13 cellular contexts compared by ENCODE assay signal in genomic region chr2:9288681-9289338, GRCh38.
DNase-seq lines count a peak whose midpoint lies in the region; ATAC-seq and TF ChIP-seq lines count a peak whose summit lies in the region.
"Had no signal": no experiment of that assay in that cellular context is flagged by ENCODE, and none has a peak within 500 bp of the region (broad histone marks: within the 10 kb centered on the region; RNA-seq: fewer than 3 reads in every experiment).

No MANE protein-coding gene starts in this region.

- no peak overlapping the region for H3K4ac ChIP-seq in trophoblast cell (ENCODE audit: low read depth, low read length)
- H3K4ac ChIP-seq in H9 (ENCODE audit: low read depth, low read length), result no peak overlapping the region

- no peak overlapping the region for H3K56ac ChIP-seq in H9 (ENCODE audit: insufficient read length, low read depth, low read length)

- H2AK5ac ChIP-seq in trophoblast cell (ENCODE audit: low read length) (no peak overlapping the region), H9 (ENCODE audit: insufficient read length, low read length) (no peak overlapping the region)

- no peak overlapping the region for H3K9ac ChIP-seq in trophoblast cell (ENCODE audit: low read length)
- no peak overlapping the region for H3K9ac ChIP-seq in H9 (ENCODE audit: extremely low read depth, insufficient read length, low read length)

- H3K9me3 ChIP-seq in trophoblast cell (ENCODE audit: insufficient read depth, low read depth, low read length) (no peaks in the 10 kb centered on the region), H9 (ENCODE audit: control insufficient read depth, low read depth, low read length) (no peaks in the 10 kb centered on the region)

- no peaks in the 10 kb centered on the region for H3K23me2 ChIP-seq in H9 (ENCODE audit: insufficient read length, low read depth, low read length, poor library complexity, severe bottlenecking)

- H3K27me3 ChIP-seq in trophoblast cell (ENCODE audit: insufficient read depth, low read length) (no peaks in the 10 kb centered on the region), H9 (ENCODE audit: insufficient read depth, low read length) (no peaks in the 10 kb centered on the region)

- H2AFZ ChIP-seq in trophoblast cell (ENCODE audit: insufficient read depth, low read length, poor library complexity), result no peak overlapping the region
- H2AFZ ChIP-seq in H9 (ENCODE audit: low read length), result no peak overlapping the region

- H3K14ac ChIP-seq in trophoblast cell (ENCODE audit: low read length), result no peak overlapping the region
- no peak overlapping the region for H3K14ac ChIP-seq in H9 (ENCODE audit: insufficient read depth, low read length)

- no peak overlapping the region for H4K8ac ChIP-seq in trophoblast cell (ENCODE audit: low read depth, low read length)
- no peak overlapping the region for H4K8ac ChIP-seq in H9 (replicated peaks; ENCODE audit: insufficient read length, low read depth, low read length)

- no peak overlapping the region for H4K12ac ChIP-seq in trophoblast cell (ENCODE audit: low read depth, low read length)

- no peak for ATAC-seq in activated T-cell treated with anti-CD3 and anti-CD28 coated beads, Interleukin-2, amount 50 U/mL, for 72 hours (replicated peaks in 1 of 2)

- no peak overlapping the region for H4K5ac ChIP-seq in H9 (ENCODE audit: insufficient read length, low read depth, low read length)

- peaks cover 0 to 2% of the 10 kb centered on the region in 2 experiments for H3K36me3 ChIP-seq in trophoblast cell (ENCODE audit: control insufficient read depth in 1 of 2, insufficient read depth in 2 of 2, low read length in 2 of 2)

- H3K36me3 Mint-ChIP-seq in activated T-cell treated with anti-CD3 and anti-CD28 coated beads, Interleukin-2, amount 50 U/mL, for 72 hours (ENCODE audit: insufficient read depth in 2 of 2), result no peaks in the 10 kb centered on the region
- H3K36me3 Mint-ChIP-seq in activated naive CD8-positive, alpha-beta T cell treated with anti-CD3 and anti-CD28 coated beads for 36 hours, result no peaks in the 10 kb centered on the region
- H3K36me3 Mint-ChIP-seq in activated naive CD4-positive, alpha-beta T cell treated with anti-CD3 and anti-CD28 coated beads for 36 hours (ENCODE audit: low read depth), result no peaks in the 10 kb centered on the region
- peaks cover 0 to 14% (median 0%) of the 10 kb centered on the region in 3 experiments; a peak in 4 of 7 replicates for H3K36me3 Mint-ChIP-seq in H9 (ENCODE audit: insufficient read depth in 1 of 3, low read depth in 3 of 3)

- H3K79me1 ChIP-seq in trophoblast cell (ENCODE audit: low read length) (peaks cover 19% of the 10 kb centered on the region), H9 (ENCODE audit: insufficient read depth, low read depth, low read length, poor library complexity, severe bottlenecking) (no peaks in the 10 kb centered on the region)

- H3K18ac ChIP-seq in trophoblast cell (ENCODE audit: low read length) (no peak overlapping the region), H9 (ENCODE audit: insufficient read length, low read depth, low read length) (no peak overlapping the region)

- H4K91ac ChIP-seq in trophoblast cell (ENCODE audit: low read depth, low read length) (peak overlapping the region; percentile 29), H9 (ENCODE audit: insufficient read length, low read depth, low read length) (no peak overlapping the region)

- H3T11ph ChIP-seq in H9 (ENCODE audit: low read length), result no peak overlapping the region

- CTCF ChIA-PET in RWPE1 (lab: Yijun Ruan, JAX), result interaction anchor here (0.6 to 1.2 kb wide), 2 partner anchors 45 to 146 kb away, joined by 3 to 6 read pairs; no protein-coding TSS in a partner anchor
- CTCF ChIA-PET in activated naive CD4-positive, alpha-beta T cell treated with anti-CD3 and anti-CD28 coated beads for 36 hours (lab: Charles Lee), result no interaction called here

- no peak overlapping the region for H3K4me3 ChIP-seq in trophoblast cell (ENCODE audit: low read depth, low read length)
- H3K4me3 ChIP-seq: lung had no signal

- H2BK120ac ChIP-seq in trophoblast cell (ENCODE audit: insufficient read depth, low read length, poor library complexity), result no peak overlapping the region
- H2BK120ac ChIP-seq in H9 (ENCODE audit: low read depth, low read length, poor library complexity, severe bottlenecking), result no peak overlapping the region

- no peak overlapping the region for H3K4me3 Mint-ChIP-seq in activated T-cell treated with anti-CD3 and anti-CD28 coated beads, Interleukin-2, amount 50 U/mL, for 72 hours
- H3K4me3 Mint-ChIP-seq in activated naive CD8-positive, alpha-beta T cell treated with anti-CD3 and anti-CD28 coated beads for 36 hours, result no peak overlapping the region
- H3K4me3 Mint-ChIP-seq in activated naive CD4-positive, alpha-beta T cell treated with anti-CD3 and anti-CD28 coated beads for 36 hours, result no peak overlapping the region
- H3K4me3 Mint-ChIP-seq in H9, result 0 out of 5 replicates have a peak overlapping the region, but pooled peaks of 1 of the 2 experiments have one; percentile 5

- no peaks in the 10 kb centered on the region for H4K20me1 ChIP-seq in H9 (ENCODE audit: control insufficient read depth, insufficient read depth, insufficient read length)

- peak; percentile 27 for DNase-seq in GM04503 (ENCODE audit: low read depth)
- DNase-seq in RWPE1 (ENCODE audit: low spot score), result no peak
- peak; percentile 33 for DNase-seq in fibroblast of gingiva (ENCODE audit: low read depth)
- DNase-seq in trophoblast cell, result no peak
- DNase-seq in activated T-cell treated with anti-CD3 and anti-CD28 coated beads, Interleukin-2, amount 50 U/mL, for 72 hours, result no peak
- no peak for DNase-seq in activated naive CD8-positive, alpha-beta T cell treated with anti-CD3 and anti-CD28 coated beads for 36 hours
- DNase-seq in activated naive CD4-positive, alpha-beta T cell treated with anti-CD3 and anti-CD28 coated beads for 36 hours, result no peak
- DNase-seq in H9, result no peak
- DNase-seq: amygdala; effector CD4-positive, alpha-beta T cell; head of caudate nucleus; substantia nigra had no signal

- no peak overlapping the region for H2BK15ac ChIP-seq in H9 (ENCODE audit: low read depth, low read length)

- WGBS in trophoblast cell (ENCODE audit: extremely low coverage, insufficient coverage, insufficient read length), result no CpG with 5 or more reads among the region's 5 CpGs
- no CpG with 5 or more reads among the region's 5 CpGs for whole genome bisulfite sequencing in H9 (ENCODE audit: extremely low coverage, insufficient read length, low lambda C conversion rate)

- H2BK5ac ChIP-seq in trophoblast cell (ENCODE audit: low read depth, low read length, poor library complexity), result no peak overlapping the region
- H2BK5ac ChIP-seq in H9 (ENCODE audit: insufficient read length, low read length), result no peak overlapping the region

- POLR2A ChIA-PET in RWPE1 (lab: Yijun Ruan, JAX; ENCODE audit: low non-redundant PET), result no interaction called here

- H3K27ac ChIP-seq in RWPE1 (peak overlapping the region; percentile 96), trophoblast cell (ENCODE audit: low read depth, low read length) (no peak overlapping the region), H9 (ENCODE audit: insufficient read length, low read depth, low read length) (no peak overlapping the region)

- no peak overlapping the region for H2BK20ac ChIP-seq in H9 (ENCODE audit: low read depth, low read length, poor library complexity, severe bottlenecking)

- no peak overlapping the region for H3K4me2 ChIP-seq in trophoblast cell (ENCODE audit: low read length)
- no peak overlapping the region for H3K4me2 ChIP-seq in H9 (ENCODE audit: insufficient read depth, insufficient read length, low read length)

- H3K9me3 Mint-ChIP-seq in activated T-cell treated with anti-CD3 and anti-CD28 coated beads, Interleukin-2, amount 50 U/mL, for 72 hours, result no peaks in the 10 kb centered on the region
- H3K9me3 Mint-ChIP-seq in activated naive CD8-positive, alpha-beta T cell treated with anti-CD3 and anti-CD28 coated beads for 36 hours, result no peaks in the 10 kb centered on the region
- H3K9me3 Mint-ChIP-seq in activated naive CD4-positive, alpha-beta T cell treated with anti-CD3 and anti-CD28 coated beads for 36 hours, result no peaks in the 10 kb centered on the region
- no peaks in the 10 kb centered on the region for H3K9me3 Mint-ChIP-seq in H9

- H3K4me1 ChIP-seq in trophoblast cell (ENCODE audit: control insufficient read depth in 1 of 2, insufficient read depth in 2 of 2, low read length in 2 of 2) (peaks cover 26 to 28% of the 10 kb centered on the region in 2 experiments), H9 (ENCODE audit: insufficient read depth, low read length) (peaks cover 9% of the 10 kb centered on the region; the same call in 1 of the 2 replicates)

- intact Hi-C loops in activated naive CD4-positive, alpha-beta T cell treated with anti-CD3 and anti-CD28 coated beads for 36 hours (cut with micrococcal nuclease), result no loop called here

- peaks cover 13% of the 10 kb centered on the region for H3K27me3 Mint-ChIP-seq in activated T-cell treated with anti-CD3 and anti-CD28 coated beads, Interleukin-2, amount 50 U/mL, for 72 hours (ENCODE audit: low read depth)
- no peaks in the 10 kb centered on the region for H3K27me3 Mint-ChIP-seq in activated naive CD8-positive, alpha-beta T cell treated with anti-CD3 and anti-CD28 coated beads for 36 hours
- peaks cover 6% of the 10 kb centered on the region for H3K27me3 Mint-ChIP-seq in activated naive CD4-positive, alpha-beta T cell treated with anti-CD3 and anti-CD28 coated beads for 36 hours (ENCODE audit: low read depth)
- H3K27me3 Mint-ChIP-seq in H9 (ENCODE audit: low read depth), result no peaks in the 10 kb centered on the region

- H3K79me2 ChIP-seq in trophoblast cell (ENCODE audit: control insufficient read depth, insufficient read depth, low read length, poor library complexity) (no peaks in the 10 kb centered on the region), H9 (ENCODE audit: insufficient read depth, low read length) (no peaks in the 10 kb centered on the region)

- H2BK12ac ChIP-seq in trophoblast cell (ENCODE audit: low read length) (no peak overlapping the region), H9 (ENCODE audit: insufficient read length, low read depth, low read length) (no peak overlapping the region)

- H3K23ac ChIP-seq in trophoblast cell (ENCODE audit: low read length), result no peak overlapping the region
- no peak overlapping the region for H3K23ac ChIP-seq in H9 (ENCODE audit: insufficient read length, low read depth, low read length)

- no peak overlapping the region for H3K27ac Mint-ChIP-seq in activated T-cell treated with anti-CD3 and anti-CD28 coated beads, Interleukin-2, amount 50 U/mL, for 72 hours
- no peak overlapping the region for H3K27ac Mint-ChIP-seq in activated naive CD8-positive, alpha-beta T cell treated with anti-CD3 and anti-CD28 coated beads for 36 hours
- no peak overlapping the region for H3K27ac Mint-ChIP-seq in activated naive CD4-positive, alpha-beta T cell treated with anti-CD3 and anti-CD28 coated beads for 36 hours
- peak overlapping the region in 1 of 3 experiments; percentile 92; a peak in 4 of 7 replicates for H3K27ac Mint-ChIP-seq in H9

- TF ChIP-seq CTCF in RWPE1 (conservative IDR thresholded peaks at IDR 0.05; ENCODE audit: low read depth) (no peak), H9 (conservative IDR thresholded peaks at IDR 0.05) (no peak)

- H3K4me1 Mint-ChIP-seq in activated T-cell treated with anti-CD3 and anti-CD28 coated beads, Interleukin-2, amount 50 U/mL, for 72 hours (ENCODE audit: low read depth), result no peaks in the 10 kb centered on the region
- no peaks in the 10 kb centered on the region for H3K4me1 Mint-ChIP-seq in activated naive CD8-positive, alpha-beta T cell treated with anti-CD3 and anti-CD28 coated beads for 36 hours
- no peaks in the 10 kb centered on the region for H3K4me1 Mint-ChIP-seq in activated naive CD4-positive, alpha-beta T cell treated with anti-CD3 and anti-CD28 coated beads for 36 hours (ENCODE audit: low read depth)
- H3K4me1 Mint-ChIP-seq in H9, result peaks cover 28 to 35% of the 10 kb centered on the region in 2 experiments

Comparison
In these comparisons a context has a peak if more than half of its experiments do, and no peak if none do; other contexts are left out.
1. DNase-seq: peak in GM04503 (single experiment) and fibroblast of gingiva (single experiment); none in RWPE1 (single experiment), trophoblast cell (0 of 2), activated T-cell treated with anti-CD3 and anti-CD28 coated beads, Interleukin-2, amount 50 U/mL, for 72 hours (0 of 2), activated naive CD8-positive, alpha-beta T cell treated with anti-CD3 and anti-CD28 coated beads for 36 hours (single experiment), activated naive CD4-positive, alpha-beta T cell treated with anti-CD3 and anti-CD28 coated beads for 36 hours (single experiment) and H9 (single experiment).